In genomic region chr9:92184041-92184564, GRCh38 we compare ENCODE assay signal across 23 cellular contexts.
A peak's percentile ranks its signal among the peaks of the same experiment; 100 is the strongest.
DNase-seq lines count a peak whose midpoint lies in the region; ATAC-seq, FAIRE-seq and TF ChIP-seq lines count a peak whose summit lies in the region.
"Had no signal": no experiment of that assay in that cellular context is flagged by ENCODE, and none has a peak within 500 bp of the region (broad histone marks: within the 10 kb centered on the region; RNA-seq: fewer than 3 reads in every experiment).

No MANE protein-coding gene starts in this region.

- CTCF ChIA-PET in GM10248 (lab: Yijun Ruan, JAX) (no interaction called here), K562 (lab: Yijun Ruan, JAX; ENCODE audit: low intra/inter-chr PET ratio) (no interaction called here)

- no peak for TF ChIP-seq RAD21 in K562 (CRISPR knock-in tag; conservative IDR thresholded peaks at IDR 0.05 in 1 of 2, IDR thresholded peaks at IDR 0.05 in 1 of 2)

- H3K36me3 ChIP-seq in K562 (ENCODE audit: control insufficient read depth, insufficient read depth, low read length) = no peaks in the 10 kb centered on the region
- H3K36me3 ChIP-seq: BLaER1 had no signal

- ATAC-seq in K562 (no peak), GM18505 (IDR thresholded peaks at IDR 0.05; ENCODE audit: unreplicated experiment) (no peak)
- ATAC-seq: CD8-positive, alpha-beta T cell; GM23338 had no signal

- H3K4me3 ChIP-seq in K562 = no peak overlapping the region
- H3K4me3 ChIP-seq: BLaER1, GM23338 had no signal

- no peak overlapping the region for H3K27ac ChIP-seq in K562 (ENCODE audit: extremely low read depth, low read depth, low read length)
- H3K27ac ChIP-seq: 22Rv1, BLaER1, C4-2B had no signal

- in situ Hi-C loops in K562 (cut with MboI) = no loop called here

- peaks cover 20 to 37% of the 10 kb centered on the region in 2 experiments for H3K4me1 ChIP-seq in K562 (replicated peaks in 1 of 2; ENCODE audit: control insufficient read depth in 2 of 2, insufficient read depth in 2 of 2, low read length in 2 of 2)
- H3K4me1 ChIP-seq: Caco-2 had no signal

- H3K79me2 ChIP-seq in K562 (ENCODE audit: control insufficient read depth, insufficient read depth, low read length) = no peaks in the 10 kb centered on the region

- BruUV-seq in K562 (replicated peaks; lab: Mats Ljungman, UMichigan) = no TSS peak

- H3K9me3 Mint-ChIP-seq in osteocyte (ENCODE audit: unreplicated experiment) (no peaks in the 10 kb centered on the region), nephron progenitor cell (peaks cover 16% of the 10 kb centered on the region)
- H3K9me3 Mint-ChIP-seq: CD8-positive, alpha-beta T cell had no signal

- H3K9me1 ChIP-seq in K562 (ENCODE audit: control insufficient read depth, insufficient read depth, low read length) = no peaks in the 10 kb centered on the region

- H3K9ac ChIP-seq in K562 (ENCODE audit: insufficient read depth in 1 of 2, low read depth in 2 of 2, low read length in 2 of 2) = no peak overlapping the region
- H3K9ac ChIP-seq: BLaER1 had no signal

- H3K36me3 Mint-ChIP-seq in osteocyte (ENCODE audit: unreplicated experiment) = no peaks in the 10 kb centered on the region
- no peaks in the 10 kb centered on the region for H3K36me3 Mint-ChIP-seq in nephron progenitor cell (ENCODE audit: low read depth)
- H3K36me3 Mint-ChIP-seq: CD4-positive, CD25-positive, alpha-beta regulatory T cell; CD8-positive, alpha-beta T cell had no signal

- H3K27ac Mint-ChIP-seq in osteocyte (ENCODE audit: unreplicated experiment) = no peak overlapping the region
- H3K27ac Mint-ChIP-seq in nephron progenitor cell = no peak overlapping the region
- H3K27ac Mint-ChIP-seq: B cell; CD8-positive, alpha-beta T cell; GM23338 had no signal

- no peak for TF ChIP-seq CTCF in GM10248 (IDR thresholded peaks at IDR 0.05; ENCODE audit: control extremely low read depth, extremely low read depth, low read depth, missing control alignments)
- no peak for TF ChIP-seq CTCF in K562 (IDR thresholded peaks at IDR 0.05 in 2 of 3, conservative IDR thresholded peaks at IDR 0.05 in 1 of 3; ENCODE audit: insufficient read depth in 2 of 3, low read depth in 1 of 3, low read length in 3 of 3)
- no peak for TF ChIP-seq CTCF in osteocyte (IDR thresholded peaks at IDR 0.05)
- no peak for TF ChIP-seq CTCF in nephron progenitor cell (IDR thresholded peaks at IDR 0.05)

- peaks cover 5% of the 10 kb centered on the region for H3K9me3 ChIP-seq in K562 (replicated peaks; ENCODE audit: control insufficient read depth, insufficient read depth, low read depth, low read length)
- H3K9me3 ChIP-seq: Caco-2 had no signal

- 38% methylated on average over 1 of the region's 1 CpG for WGBS in K562 (ENCODE audit: insufficient coverage, low coverage, missing lambda C conversion rate)

- H3K4me2 ChIP-seq in K562 (ENCODE audit: insufficient read depth, low read length) = no peak overlapping the region
- H3K4me2 ChIP-seq: BLaER1, GM23338 had no signal

- H2AFZ ChIP-seq in K562 (ENCODE audit: low read depth, low read length) = no peak overlapping the region
- H2AFZ ChIP-seq: GM23338 had no signal

- no peaks in the 10 kb centered on the region for H3K27me3 ChIP-seq in K562 (ENCODE audit: control insufficient read depth in 2 of 2, insufficient read depth in 2 of 2, low read length in 2 of 2)
- H3K27me3 ChIP-seq: BLaER1 had no signal

- DNase-seq in GM10248 (ENCODE audit: extremely low spot score) (peak; percentile 2), H54 (ENCODE audit: insufficient read length, low spot score) (peak; percentile 1), K562 (ENCODE audit: extremely low read depth in 1 of 4, low spot score in 3 of 4) (no peak), osteocyte (ENCODE audit: extremely low spot score, unreplicated experiment) (peak; percentile 7), nephron progenitor cell (no peak)
- DNase-seq in activated CD4-positive, CD25-positive, alpha-beta regulatory T cell treated with anti-CD3 and anti-CD28 coated beads, Interleukin-2, amount 50 U/mL, for 72 hours = no peak
- DNase-seq: Caco-2; CD4-positive, CD25-positive, alpha-beta regulatory T cell; CD8-positive, alpha-beta T cell; DMS 273 treated with DMSO at 0.1 percent for 48 hours; DMS79; EL; GDM1; HCEC 1CT had no signal

- intact Hi-C loops in K562 (cut with micrococcal nuclease) = no loop called here

- H3K27me3 Mint-ChIP-seq in osteocyte (ENCODE audit: unreplicated experiment) = no peaks in the 10 kb centered on the region
- H3K27me3 Mint-ChIP-seq in nephron progenitor cell (ENCODE audit: low read depth, poor library complexity) = no peaks in the 10 kb centered on the region

- no peaks in the 10 kb centered on the region for H4K20me1 ChIP-seq in K562 (replicated peaks; ENCODE audit: control insufficient read depth, insufficient read depth, low read length)
- H4K20me1 ChIP-seq: BLaER1 had no signal

- TF ChIP-seq POLR2A in H54 (IDR thresholded peaks at IDR 0.05; ENCODE audit: low read depth, low read length) (no peak), K562 (conservative IDR thresholded peaks at IDR 0.05) (no peak), GM18505 (IDR thresholded peaks at IDR 0.05; ENCODE audit: borderline replicate concordance, extremely low read depth, insufficient read depth, insufficient read length) (no peak)

- H3K4me1 Mint-ChIP-seq in osteocyte (ENCODE audit: unreplicated experiment) (peaks cover 31% of the 10 kb centered on the region), nephron progenitor cell (peaks cover 16% of the 10 kb centered on the region)
- H3K4me1 Mint-ChIP-seq: CD4-positive, CD25-positive, alpha-beta regulatory T cell; GM23338 had no signal

- FAIRE-seq in H54 (lab: Jason Lieb, UNC) = no peak
- FAIRE-seq in K562 (lab: Jason Lieb, UNC) = no peak
- FAIRE-seq: A204.1, GM12892, GM18507 had no signal

- H3K4me3 Mint-ChIP-seq in osteocyte (ENCODE audit: unreplicated experiment) (no peak overlapping the region), nephron progenitor cell (no peak overlapping the region)
- H3K4me3 Mint-ChIP-seq: B cell; CD4-positive, CD25-positive, alpha-beta regulatory T cell; CD8-positive, alpha-beta T cell; GM23338 had no signal

- POLR2A ChIA-PET in GM10248 (lab: Yijun Ruan, JAX) = no interaction called here
- POLR2A ChIA-PET in K562 (lab: Yijun Ruan, JAX) = no interaction called here

- no peak for TF ChIP-seq EP300 in K562 (IDR thresholded peaks at IDR 0.05; ENCODE audit: low read length)

TF ChIP-seq in K562, 482 proteins besides CTCF, POLR2A, EP300 and RAD21 (continues in another document):
- TF ChIP-seq FUS (optimal IDR thresholded peaks at IDR 0.05; ENCODE audit: low read depth, low read length) (no peak), ZNF707 (CRISPR knock-in tag; conservative IDR thresholded peaks at IDR 0.05) (no peak), HOXB6 (CRISPR knock-in tag; IDR thresholded peaks at IDR 0.05; ENCODE audit: borderline replicate concordance) (no peak), CTCFL (IDR thresholded peaks at IDR 0.05; ENCODE audit: borderline replicate concordance, insufficient read depth, low read depth, low read length, poor library complexity, severe bottlenecking) (no peak), WHSC1 (IDR thresholded peaks at IDR 0.05; ENCODE audit: low read length) (no peak), E2F8 (IDR thresholded peaks at IDR 0.05; ENCODE audit: low read depth, partially characterized antibody) (no peak), ZNF79 (CRISPR knock-in tag; IDR thresholded peaks at IDR 0.05; ENCODE audit: low read depth) (no peak), HNRNPK (IDR thresholded peaks at IDR 0.05; ENCODE audit: low read depth, low read length, poor library complexity, severe bottlenecking) (no peak), SIN3A (IDR thresholded peaks at IDR 0.05; ENCODE audit: borderline replicate concordance in 2 of 2, control insufficient read depth in 1 of 2, low read depth in 2 of 2, low read length in 2 of 2) (no peak), CEBPG (CRISPR knock-in tag; IDR thresholded peaks at IDR 0.05) (no peak), CEBPG (tag; conservative IDR thresholded peaks at IDR 0.05 in 1 of 2, IDR thresholded peaks at IDR 0.05 in 1 of 2) (no peak), ZNF408 (CRISPR knock-in tag; IDR thresholded peaks at IDR 0.05; ENCODE audit: low read depth) (no peak), SRSF7 (optimal IDR thresholded peaks at IDR 0.05; ENCODE audit: low read depth, low read length) (no peak), ZNF41 (CRISPR knock-in tag; conservative IDR thresholded peaks at IDR 0.05) (no peak), ZNF354B (CRISPR knock-in tag; IDR thresholded peaks at IDR 0.05) (no peak)

Comparison
In these comparisons a context has a peak if more than half of its experiments do, and no peak if none do; other contexts are left out.
1. DNase-seq: peak in GM10248 (single experiment), H54 (single experiment) and osteocyte (single experiment); none in K562 (0 of 4), activated CD4-positive, CD25-positive, alpha-beta regulatory T cell treated with anti-CD3 and anti-CD28 coated beads, Interleukin-2, amount 50 U/mL, for 72 hours (single experiment) and nephron progenitor cell (single experiment).